ENCODE assay signal across 12 cellular contexts in genomic region chr17:71287246-71287828, GRCh38.
DNase-seq lines count a peak whose midpoint lies in the region; ATAC-seq and TF ChIP-seq lines count a peak whose summit lies in the region.
"Had no signal": no experiment of that assay in that cellular context is flagged by ENCODE, and none has a peak within 500 bp of the region (broad histone marks: within the 10 kb centered on the region; RNA-seq: fewer than 3 reads in every experiment).

No MANE protein-coding gene starts in this region.

- DNase-seq in GM23338 (ENCODE audit: low spot score) (peak; percentile 9), NCI-H1105 treated with DMSO at 0.1 percent for 48 hours (lab: John Stamatoyannopoulos, UW) (peak; percentile 58), fibroblast of lung (ENCODE audit: low read depth in 2 of 2) (peak in 1 of 2 donors; percentile 20), neuronal stem cell (ENCODE audit: low spot score) (no peak), DMS153 treated with DMSO at 0.1 percent for 48 hours (lab: John Stamatoyannopoulos, UW; ENCODE audit: unreplicated experiment) (no peak)
- DNase-seq in activated CD8-positive, alpha-beta memory T cell treated with anti-CD3 and anti-CD28 coated beads, Interleukin-2, amount 10 ng/mL, durations not matched to agents 7 days and 5 days = no peak
- DNase-seq: activated CD4-positive, alpha-beta memory T cell treated with anti-CD3 and anti-CD28 coated beads, Interleukin-2, amount 10 ng/mL, durations not matched to agents 7 days and 5 days; aorta had no signal

- H3K9me3 ChIP-seq in fibroblast of lung (ENCODE audit: control insufficient read depth, insufficient read depth, low read depth, low read length) = no peaks in the 10 kb centered on the region
- H3K9me3 ChIP-seq in neuronal stem cell (replicated peaks in 1 of 2; ENCODE audit: control insufficient read depth in 2 of 2, insufficient read depth in 1 of 2, low read depth in 1 of 2, low read length in 2 of 2) = peaks cover 0 to 1% of the 10 kb centered on the region in 2 donors

- no peaks in the 10 kb centered on the region for H3F3A ChIP-seq in GM23338 (replicated peaks; ENCODE audit: low read depth)

- H3K27me3 Mint-ChIP-seq in GM23338 (ENCODE audit: insufficient read depth, low read depth, poor library complexity) = peaks cover 16% of the 10 kb centered on the region
- no peaks in the 10 kb centered on the region for H3K27me3 Mint-ChIP-seq in activated CD8-positive, alpha-beta memory T cell treated with anti-CD3 and anti-CD28 coated beads, Interleukin-2, amount 10 ng/mL, durations not matched to agents 7 days and 5 days
- H3K27me3 Mint-ChIP-seq: activated CD4-positive, alpha-beta memory T cell treated with anti-CD3 and anti-CD28 coated beads, Interleukin-2, amount 10 ng/mL, durations not matched to agents 7 days and 5 days had no signal

- H3K27ac Mint-ChIP-seq in GM23338 = no peak overlapping the region
- H3K27ac Mint-ChIP-seq in activated CD8-positive, alpha-beta memory T cell treated with anti-CD3 and anti-CD28 coated beads, Interleukin-2, amount 10 ng/mL, durations not matched to agents 7 days and 5 days = no peak overlapping the region
- H3K27ac Mint-ChIP-seq: activated CD4-positive, alpha-beta memory T cell treated with anti-CD3 and anti-CD28 coated beads, Interleukin-2, amount 10 ng/mL, durations not matched to agents 7 days and 5 days had no signal

- H3K27me3 ChIP-seq in GM23338 (ENCODE audit: insufficient read depth) = peaks cover 74% of the 10 kb centered on the region
- H3K27me3 ChIP-seq in fibroblast of lung (ENCODE audit: control insufficient read depth, insufficient read depth, low read length) = no peaks in the 10 kb centered on the region
- no peaks in the 10 kb centered on the region for H3K27me3 ChIP-seq in neuronal stem cell (ENCODE audit: control insufficient read depth in 3 of 3, insufficient read depth in 3 of 3, low read depth in 1 of 3, low read length in 3 of 3)

- no peak overlapping the region for H2BK15ac ChIP-seq in neuronal stem cell (ENCODE audit: low read length)

- H3K23ac ChIP-seq in neuronal stem cell (ENCODE audit: low read depth, low read length, poor library complexity) = no peak overlapping the region

- H4K8ac ChIP-seq in neuronal stem cell (ENCODE audit: low read depth, low read length) = no peak overlapping the region

- H2BK12ac ChIP-seq in neuronal stem cell (ENCODE audit: low read length) = no peak overlapping the region

- H3K27ac ChIP-seq in GM23338 (ENCODE audit: low read depth) = no peak overlapping the region
- H3K27ac ChIP-seq in fibroblast of lung (ENCODE audit: insufficient read depth, low read length) = no peak overlapping the region
- no peak overlapping the region for H3K27ac ChIP-seq in neuronal stem cell (replicated peaks; ENCODE audit: low read length)
- H3K27ac ChIP-seq: C4-2B, parathyroid adenoma, SK-N-MC had no signal

- H3K4me3 ChIP-seq in GM23338 (peak overlapping the region; percentile 42), fibroblast of lung (replicated peaks in 1 of 4; ENCODE audit: control extremely low read depth in 1 of 4, insufficient read depth in 1 of 4, low read depth in 3 of 4, low read length in 4 of 4) (peak overlapping the region in 1 of 4 experiments; percentile 44), neuronal stem cell (ENCODE audit: low read length in 2 of 2) (no peak overlapping the region)
- H3K4me3 ChIP-seq: SK-N-MC had no signal

- no peaks in the 10 kb centered on the region for H3K36me3 ChIP-seq in GM23338 (ENCODE audit: insufficient read depth)
- no peaks in the 10 kb centered on the region for H3K36me3 ChIP-seq in fibroblast of lung (ENCODE audit: control insufficient read depth, insufficient read depth, low read length)
- no peaks in the 10 kb centered on the region for H3K36me3 ChIP-seq in neuronal stem cell (replicated peaks in 1 of 2; ENCODE audit: control insufficient read depth in 2 of 2, insufficient read depth in 2 of 2, low read length in 2 of 2)

- H3K9me2 ChIP-seq in GM23338 (ENCODE audit: insufficient read depth) = no peaks in the 10 kb centered on the region

- peaks cover 18% of the 10 kb centered on the region for H3K4me1 Mint-ChIP-seq in GM23338
- no peaks in the 10 kb centered on the region for H3K4me1 Mint-ChIP-seq in activated CD8-positive, alpha-beta memory T cell treated with anti-CD3 and anti-CD28 coated beads, Interleukin-2, amount 10 ng/mL, durations not matched to agents 7 days and 5 days
- H3K4me1 Mint-ChIP-seq: activated CD4-positive, alpha-beta memory T cell treated with anti-CD3 and anti-CD28 coated beads, Interleukin-2, amount 10 ng/mL, durations not matched to agents 7 days and 5 days had no signal

- no peaks in the 10 kb centered on the region for H3K79me2 ChIP-seq in GM23338 (replicated peaks; ENCODE audit: insufficient read depth)
- no peaks in the 10 kb centered on the region for H3K79me2 ChIP-seq in fibroblast of lung (ENCODE audit: control insufficient read depth, insufficient read depth, low read length)
- H3K79me2 ChIP-seq: parathyroid adenoma had no signal

- peak overlapping the region; percentile 81 for H3K4me2 ChIP-seq in GM23338
- peak overlapping the region; percentile 0 for H3K4me2 ChIP-seq in fibroblast of lung (ENCODE audit: extremely low read depth, insufficient read depth, low read length)
- peak overlapping the region; percentile 3 for H3K4me2 ChIP-seq in neuronal stem cell (ENCODE audit: insufficient read depth, low read length, poor library complexity, severe bottlenecking)

- H3K4me3 Mint-ChIP-seq in GM23338 = peak overlapping the region; percentile 52; the same call in 2 of the 3 replicates
- H3K4me3 Mint-ChIP-seq in activated CD8-positive, alpha-beta memory T cell treated with anti-CD3 and anti-CD28 coated beads, Interleukin-2, amount 10 ng/mL, durations not matched to agents 7 days and 5 days = no peak overlapping the region
- H3K4me3 Mint-ChIP-seq: activated CD4-positive, alpha-beta memory T cell treated with anti-CD3 and anti-CD28 coated beads, Interleukin-2, amount 10 ng/mL, durations not matched to agents 7 days and 5 days had no signal

- no peak overlapping the region for H3K18ac ChIP-seq in neuronal stem cell (ENCODE audit: low read length)

- no peak overlapping the region for H4K91ac ChIP-seq in neuronal stem cell (ENCODE audit: low read depth, low read length, poor library complexity)

- H4K20me1 ChIP-seq in GM23338 (replicated peaks; ENCODE audit: insufficient read depth) = 0 out of 2 replicates have a peak, but pooled peaks cover 2% of the 10 kb centered on the region
- H4K20me1 ChIP-seq in fibroblast of lung (ENCODE audit: control insufficient read depth, extremely low read depth, insufficient read depth, low read length) = no peaks in the 10 kb centered on the region

- H3K9me3 Mint-ChIP-seq in GM23338 = no peaks in the 10 kb centered on the region
- peaks cover 10% of the 10 kb centered on the region for H3K9me3 Mint-ChIP-seq in activated CD8-positive, alpha-beta memory T cell treated with anti-CD3 and anti-CD28 coated beads, Interleukin-2, amount 10 ng/mL, durations not matched to agents 7 days and 5 days (ENCODE audit: low read depth)

- H2AFZ ChIP-seq in GM23338 (no peak overlapping the region), fibroblast of lung (ENCODE audit: low read length) (no peak overlapping the region), neuronal stem cell (ENCODE audit: low read length) (no peak overlapping the region)
- H2AFZ ChIP-seq: parathyroid adenoma had no signal

- H2BK120ac ChIP-seq in neuronal stem cell (ENCODE audit: low read depth, low read length) = no peak overlapping the region

- WGBS in neuronal stem cell (ENCODE audit: extremely low coverage in 2 of 2, insufficient read length in 2 of 2, insufficient replicate concordance in 1 of 2), 2 donors = no CpG with 5 or more reads among the region's 12 CpGs

- H3K14ac ChIP-seq in neuronal stem cell (ENCODE audit: low read length) = no peak overlapping the region

- CTCF ChIA-PET in activated CD8-positive, alpha-beta memory T cell treated with anti-CD3 and anti-CD28 coated beads, Interleukin-2, amount 10 ng/mL, durations not matched to agents 7 days and 5 days (lab: Charles Lee) = no interaction called here

- ATAC-seq in GM23338 (peak; percentile 45), GM19023 (IDR thresholded peaks at IDR 0.05; ENCODE audit: unreplicated experiment) (no peak)
- ATAC-seq in activated CD8-positive, alpha-beta memory T cell treated with anti-CD3 and anti-CD28 coated beads, Interleukin-2, amount 10 ng/mL, durations not matched to agents 7 days and 5 days = no peak

- no peaks in the 10 kb centered on the region for H3K36me3 Mint-ChIP-seq in GM23338 (ENCODE audit: low read depth)
- H3K36me3 Mint-ChIP-seq in activated CD8-positive, alpha-beta memory T cell treated with anti-CD3 and anti-CD28 coated beads, Interleukin-2, amount 10 ng/mL, durations not matched to agents 7 days and 5 days = no peaks in the 10 kb centered on the region

- H2BK5ac ChIP-seq in neuronal stem cell (ENCODE audit: low read length) = no peak overlapping the region

- H3K9ac ChIP-seq in fibroblast of lung (ENCODE audit: insufficient read depth, low read length) = no peak overlapping the region
- H3K9ac ChIP-seq in neuronal stem cell (ENCODE audit: low read depth, low read length, poor library complexity) = no peak overlapping the region
- H3K9ac ChIP-seq: parathyroid adenoma had no signal

- no peak overlapping the region for H2AK5ac ChIP-seq in neuronal stem cell (ENCODE audit: low read depth, low read length)

- TF ChIP-seq CTCF in GM23338 (conservative IDR thresholded peaks at IDR 0.05; ENCODE audit: low read depth in 2 of 2) (no peak), fibroblast of lung (conservative IDR thresholded peaks at IDR 0.05 in 1 of 2, IDR thresholded peaks at IDR 0.05 in 1 of 2; ENCODE audit: low read depth in 1 of 2, low read length in 2 of 2) (no peak)

- H3K4me1 ChIP-seq in GM23338 (ENCODE audit: insufficient read depth) (peaks cover 14% of the 10 kb centered on the region), fibroblast of lung (ENCODE audit: control insufficient read depth, extremely low read depth, insufficient read depth, low read length) (no peaks in the 10 kb centered on the region), neuronal stem cell (ENCODE audit: control insufficient read depth in 2 of 2, insufficient read depth in 1 of 2, low read depth in 1 of 2, low read length in 2 of 2) (peaks cover 0 to 5% of the 10 kb centered on the region in 2 donors)
- H3K4me1 ChIP-seq: parathyroid adenoma had no signal

- no peak overlapping the region for H3K4ac ChIP-seq in neuronal stem cell (ENCODE audit: low read length)

- no peaks in the 10 kb centered on the region for H3K79me1 ChIP-seq in neuronal stem cell (ENCODE audit: low read depth, low read length)

TF ChIP-seq in GM23338, 12 proteins besides CTCF, POLR2A, EP300 and RAD21 (continues in another document):
- TF ChIP-seq ZNF114 (CRISPR knock-in tag; IDR thresholded peaks at IDR 0.05) = no peak
- TF ChIP-seq JUNB (IDR thresholded peaks at IDR 0.05; ENCODE audit: unreplicated experiment) = no peak

Comparison
In these comparisons a context has a peak if more than half of its experiments do, and no peak if none do; other contexts are left out.
1. DNase-seq: peak in GM23338 (single experiment) and NCI-H1105 treated with DMSO at 0.1 percent for 48 hours (single experiment); none in neuronal stem cell (single experiment), activated CD8-positive, alpha-beta memory T cell treated with anti-CD3 and anti-CD28 coated beads, Interleukin-2, amount 10 ng/mL, durations not matched to agents 7 days and 5 days (single experiment) and DMS153 treated with DMSO at 0.1 percent for 48 hours (single experiment).
2. H3K4me2 ChIP-seq: peak in every context shown above with its lines; median percentile 81 in GM23338; 3 in neuronal stem cell; 0 in fibroblast of lung.